In genomic region chr12:42325326-42325775, GRCh38 we compare ENCODE assay signal across 8 cellular contexts. TPM values are rescaled to one million over a fixed set of nuclear protein-coding genes. Genes with fewer than 3 reads are reported as not detected.
A peak's percentile ranks its signal among the peaks of the same experiment; 100 is the strongest.
DNase-seq lines count a peak whose midpoint lies in the region; ATAC-seq and TF ChIP-seq lines count a peak whose summit lies in the region.

No MANE protein-coding gene starts in this region.

- intact Hi-C loops in sciatic nerve (cut with DNase I), result loop anchor here (10.0 kb wide), 1 partner anchor 201 kb away; no protein-coding TSS in a partner anchor

- POLR2A ChIA-PET in GM10248 (lab: Yijun Ruan, JAX), result no interaction called here

- DNase-seq in GM12865 (ENCODE audit: low read depth), result no peak
- no peak for DNase-seq in fibroblast of villous mesenchyme (ENCODE audit: low read depth)
- no peak for DNase-seq in sciatic nerve (ENCODE audit: low spot score)
- DNase-seq in iPS-NIHi11 (ENCODE audit: low spot score), result no peak
- no peak for DNase-seq in NCI-H446 treated with DMSO at 0.1 percent for 48 hours (lab: John Stamatoyannopoulos, UW)
- DNase-seq in GM10248 (ENCODE audit: extremely low spot score), result no peak

- peak overlapping the region; percentile 91 for H3K27ac ChIP-seq in VCaP

- TF ChIP-seq CTCF in GM12865 (IDR thresholded peaks at IDR 0.05; ENCODE audit: insufficient read depth, low read depth, low read length, missing control alignments) (no peak), VCaP (conservative IDR thresholded peaks at IDR 0.05) (no peak), fibroblast of villous mesenchyme (IDR thresholded peaks at IDR 0.05; ENCODE audit: insufficient read depth, low read depth, low read length) (no peak), GM10248 (IDR thresholded peaks at IDR 0.05; ENCODE audit: control extremely low read depth, extremely low read depth, low read depth, missing control alignments) (no peak)

- peak; percentile 16 for ATAC-seq in sciatic nerve
- no peak for ATAC-seq in GM19452 (IDR thresholded peaks at IDR 0.05; ENCODE audit: unreplicated experiment)

- CTCF ChIA-PET in GM10248 (lab: Yijun Ruan, JAX), result no interaction called here

- peak overlapping the region; percentile 82 for H3K4me3 ChIP-seq in GM12865 (ENCODE audit: low read depth, low read length)
- H3K4me3 ChIP-seq in fibroblast of villous mesenchyme (ENCODE audit: low read depth, low read length), result peak overlapping the region; percentile 89

RNA-seq across cellular contexts. Expression of gene ZCRB1, which starts 0.5 kb away (rescaled TPM):
- total RNA-seq in fibroblast of villous mesenchyme, result 40.2 and 42.2 TPM in 2 replicates
- total RNA-seq in sciatic nerve, result 43.1 TPM

RNA-seq across cellular contexts. Expression of gene PPHLN1, which starts 0.6 kb away (rescaled TPM):
- 62.5 and 75.1 TPM in 2 replicates for total RNA-seq in fibroblast of villous mesenchyme
- 50.8 TPM for total RNA-seq in sciatic nerve
